In the genomic region with DNA sequence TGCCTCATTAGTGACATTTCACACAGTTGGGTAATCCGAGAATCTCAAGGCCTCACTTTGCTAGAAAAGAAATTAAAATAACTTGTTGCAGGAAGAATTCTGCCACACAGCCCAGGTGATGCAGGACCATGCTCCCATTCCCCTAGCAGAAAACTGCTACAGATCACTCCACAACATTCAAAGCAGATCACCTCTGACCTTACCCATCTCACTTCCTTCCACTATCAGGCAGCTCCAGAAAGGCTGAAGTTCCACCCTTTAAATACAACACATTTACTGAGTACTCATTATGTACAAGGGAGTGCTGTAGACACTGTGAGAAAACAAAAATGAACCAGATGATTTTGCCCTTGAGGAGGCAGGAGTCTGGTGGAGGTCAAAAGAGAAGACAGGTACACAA, we compare ENCODE assay signal across 17 cellular contexts.
"Had no signal": no experiment of that assay in that cellular context is flagged by ENCODE, and none has a peak within 500 bp of the region (broad histone marks: within the 10 kb centered on the region; RNA-seq: fewer than 3 reads in every experiment).

No MANE protein-coding gene starts in this region.

- H3K27me3 ChIP-seq: colonic mucosa, heart left ventricle, ovary, right atrium auricular region had no signal

- H3K4me3 Mint-ChIP-seq: naive thymus-derived CD8-positive, alpha-beta T cell; neural crest cell had no signal

- H3K9me3 ChIP-seq: colonic mucosa, mucosa of descending colon, ovary, right atrium auricular region had no signal

- H3K4me1 ChIP-seq: colonic mucosa, right atrium auricular region had no signal

- H3K4me3 ChIP-seq: colonic mucosa, heart left ventricle, mucosa of descending colon, ovary, right atrium auricular region had no signal

- H3K9me3 Mint-ChIP-seq: neural crest cell had no signal

- DNase-seq: colonic mucosa; dermis blood vessel endothelial cell; foreskin melanocyte; heart left ventricle; hypothalamus; kidney glomerular epithelial cell; mucosa of descending colon; naive thymus-derived CD8-positive, alpha-beta T cell; nucleus accumbens; ovary; small intestine; stimulated activated CD4-positive, alpha-beta T cell treated with anti-CD3 and anti-CD28 coated beads, Interleukin-12 subunit alpha, Interleukin-12 subunit beta, amount 100 ng/mL, for 4 hours; stimulated activated naive CD4-positive, alpha-beta T cell treated with Interleukin-2 at 50 U/mL for 16 hours; trophoblast cell had no signal

- ATAC-seq: heart left ventricle; left lobe of liver; mucosa of descending colon; naive thymus-derived CD8-positive, alpha-beta T cell had no signal

- H3K27ac ChIP-seq: colonic mucosa, heart left ventricle, ovary, right atrium auricular region had no signal

- H3K36me3 ChIP-seq: colonic mucosa, heart left ventricle, ovary, right atrium auricular region had no signal
